ENCODE assay signal across 11 cellular contexts in genomic region chr10:3452683-3453388, GRCh38.
A peak's percentile ranks its signal among the peaks of the same experiment; 100 is the strongest.
DNase-seq lines count a peak whose midpoint lies in the region; ATAC-seq, FAIRE-seq and TF ChIP-seq lines count a peak whose summit lies in the region.
"Had no signal": no experiment of that assay in that cellular context is flagged by ENCODE, and none has a peak within 500 bp of the region (broad histone marks: within the 10 kb centered on the region; RNA-seq: fewer than 3 reads in every experiment).

No MANE protein-coding gene starts in this region.

- no peaks in the 10 kb centered on the region for H4K20me1 ChIP-seq in GM23248 (ENCODE audit: insufficient read depth)
- H4K20me1 ChIP-seq in astrocyte (ENCODE audit: insufficient read depth, low read length): no peaks in the 10 kb centered on the region

- H3K27ac ChIP-seq in GM23248: peak overlapping the region; percentile 93
- peak overlapping the region; percentile 93 for H3K27ac ChIP-seq in astrocyte (ENCODE audit: low read depth, low read length)
- peak overlapping the region; percentile 84 for H3K27ac ChIP-seq in left ventricle myocardium inferior (replicated peaks)

- H3K4me3 ChIP-seq in GM23248 (peak overlapping the region; percentile 63), astrocyte (ENCODE audit: insufficient read depth, low read depth, low read length) (peak overlapping the region; percentile 4), left ventricle myocardium inferior (peak overlapping the region; percentile 29), skeletal muscle satellite cell (ENCODE audit: low read length) (peak overlapping the region; percentile 53)

- no peaks in the 10 kb centered on the region for H3K9me2 ChIP-seq in GM23248 (ENCODE audit: insufficient read depth)

- WGBS in GM23248 (ENCODE audit: low coverage in 1 of 2, low lambda C conversion rate in 2 of 2, missing lambda C conversion rate in 2 of 2), 2 experiments: 0 to 1% methylated on average over 7 of the region's 7 CpGs

- H3K4me1 ChIP-seq in GM23248 (ENCODE audit: insufficient read depth): peaks cover 26% of the 10 kb centered on the region
- peaks cover 36% of the 10 kb centered on the region for H3K4me1 ChIP-seq in astrocyte (ENCODE audit: insufficient read depth, low read length)
- H3K4me1 ChIP-seq in left ventricle myocardium inferior: peaks cover 34% of the 10 kb centered on the region
- peaks cover 27% of the 10 kb centered on the region for H3K4me1 ChIP-seq in skeletal muscle satellite cell (ENCODE audit: control insufficient read depth, insufficient read depth, low read length)

- H3K27ac Mint-ChIP-seq in astrocyte (ENCODE audit: unreplicated experiment): peak overlapping the region; percentile 99

- H3K9ac ChIP-seq in GM23248: peak overlapping the region; percentile 81
- peak overlapping the region; percentile 75 for H3K9ac ChIP-seq in astrocyte (ENCODE audit: low read length)
- peak overlapping the region; percentile 89 for H3K9ac ChIP-seq in skeletal muscle satellite cell (ENCODE audit: low read depth, low read length)

- peak; percentile 37 for FAIRE-seq in astrocyte (lab: Jason Lieb, UNC)
- FAIRE-seq: H54 had no signal

- no peaks in the 10 kb centered on the region for H3K79me2 ChIP-seq in GM23248 (ENCODE audit: insufficient read depth)
- no peaks in the 10 kb centered on the region for H3K79me2 ChIP-seq in astrocyte (ENCODE audit: insufficient read depth, low read length)

- peak; percentile 88 for DNase-seq in GM23248
- DNase-seq in astrocyte (ENCODE audit: low read depth): peak; percentile 88
- no peak for DNase-seq in left ventricle myocardium inferior
- no peak for DNase-seq in ureter (ENCODE audit: low spot score)
- no peak for DNase-seq in stimulated activated CD4-positive, alpha-beta T cell treated with anti-CD3 and anti-CD28 coated beads, Interleukin-4, amount 100 ng/mL, for 1 hour
- DNase-seq in posterior vena cava (ENCODE audit: low spot score): no peak
- DNase-seq: cerebellar nuclear complex, NCI-H1436 treated with DMSO at 0.1 percent for 48 hours had no signal

- no peaks in the 10 kb centered on the region for H3K36me3 Mint-ChIP-seq in astrocyte (ENCODE audit: low read depth, unreplicated experiment)

- H3K27me3 ChIP-seq in GM23248 (replicated peaks; ENCODE audit: insufficient read depth) (no peaks in the 10 kb centered on the region), astrocyte (ENCODE audit: insufficient read depth, low read length) (no peaks in the 10 kb centered on the region), left ventricle myocardium inferior (ENCODE audit: low read depth) (no peaks in the 10 kb centered on the region), skeletal muscle satellite cell (ENCODE audit: control insufficient read depth, insufficient read depth, low read length) (no peaks in the 10 kb centered on the region)

- H2AFZ ChIP-seq in GM23248 (peak overlapping the region; percentile 28), astrocyte (ENCODE audit: low read depth, low read length) (no peak overlapping the region)

- no peaks in the 10 kb centered on the region for H3K9me3 Mint-ChIP-seq in astrocyte (ENCODE audit: unreplicated experiment)

- peaks cover 39% of the 10 kb centered on the region for H3K4me1 Mint-ChIP-seq in astrocyte (ENCODE audit: low read depth, unreplicated experiment)

- H3K4me2 ChIP-seq in GM23248 (ENCODE audit: unreplicated experiment) (peak overlapping the region; percentile 88), astrocyte (ENCODE audit: low read length) (peak overlapping the region; percentile 75), skeletal muscle satellite cell (ENCODE audit: low read length) (peak overlapping the region; percentile 81)

- H3F3A ChIP-seq in GM23248 (ENCODE audit: insufficient read depth): peaks cover 29% of the 10 kb centered on the region

- no peak for ATAC-seq in GM21529 (IDR thresholded peaks at IDR 0.05; ENCODE audit: unreplicated experiment)

- no peak for TF ChIP-seq CTCF in astrocyte (IDR thresholded peaks at IDR 0.05; ENCODE audit: insufficient read depth, low read depth, low read length)
- no peak for TF ChIP-seq CTCF in left ventricle myocardium inferior (IDR thresholded peaks at IDR 0.05; ENCODE audit: borderline replicate concordance)

- in situ Hi-C loops in GM23248 (cut with MboI): no loop called here

- H3K9me3 ChIP-seq in GM23248 (ENCODE audit: low read depth) (no peaks in the 10 kb centered on the region), astrocyte (ENCODE audit: insufficient read depth, low read depth, low read length) (no peaks in the 10 kb centered on the region), left ventricle myocardium inferior (replicated peaks) (no peaks in the 10 kb centered on the region), skeletal muscle satellite cell (replicated peaks; ENCODE audit: low read length) (no peaks in the 10 kb centered on the region)

- H3K27me3 Mint-ChIP-seq in astrocyte (ENCODE audit: low read depth, unreplicated experiment): no peaks in the 10 kb centered on the region

- H3K4me3 Mint-ChIP-seq in astrocyte (ENCODE audit: unreplicated experiment): peak overlapping the region; percentile 61

- intact Hi-C loops in left ventricle myocardium inferior (cut with micrococcal nuclease): no loop called here
- intact Hi-C loops in posterior vena cava (cut with DNase I): loop anchor here (10.0 kb wide), 1 partner anchor 312 kb away; no protein-coding TSS in a partner anchor

- H3K36me3 ChIP-seq in GM23248 (ENCODE audit: low read depth) (no peaks in the 10 kb centered on the region), astrocyte (ENCODE audit: insufficient read depth, low read length) (no peaks in the 10 kb centered on the region), left ventricle myocardium inferior (no peaks in the 10 kb centered on the region), skeletal muscle satellite cell (ENCODE audit: insufficient read depth, low read length) (no peaks in the 10 kb centered on the region)

Comparison
In these comparisons a context has a peak if more than half of its experiments do, and no peak if none do; other contexts are left out.
1. DNase-seq: peak in GM23248 (single experiment) and astrocyte (single experiment); none in left ventricle myocardium inferior (single experiment), ureter (single experiment), stimulated activated CD4-positive, alpha-beta T cell treated with anti-CD3 and anti-CD28 coated beads, Interleukin-4, amount 100 ng/mL, for 1 hour (single experiment) and posterior vena cava (single experiment).
2. H3K4me3 ChIP-seq: peak in every context shown above with its lines; median percentile 63 in GM23248; 53 in skeletal muscle satellite cell; 29 in left ventricle myocardium inferior; 4 in astrocyte.
3. Peak in every context shown above with its lines, with median percentiles within 50 percentile points of each other: H3K27ac ChIP-seq, H3K4me2 ChIP-seq and H3K9ac ChIP-seq.